10 cellular contexts compared by ENCODE assay signal in genomic region chr1:210373628-210373877, GRCh38. TPM values are rescaled to one million over a fixed set of nuclear protein-coding genes. Genes with fewer than 3 reads are reported as not detected.
A peak's percentile ranks its signal among the peaks of the same experiment; 100 is the strongest.
DNase-seq lines count a peak whose midpoint lies in the region; ATAC-seq lines count a peak whose summit lies in the region.
"Had no signal": no experiment of that assay in that cellular context is flagged by ENCODE, and none has a peak within 500 bp of the region (broad histone marks: within the 10 kb centered on the region; RNA-seq: fewer than 3 reads in every experiment).

No MANE protein-coding gene starts in this region.

- H3K36me3 ChIP-seq in mesodermal cell (ENCODE audit: control insufficient read depth, insufficient read depth, low read length), result no peaks in the 10 kb centered on the region

- no peaks in the 10 kb centered on the region for H3K4me1 ChIP-seq in mesodermal cell (ENCODE audit: control insufficient read depth, insufficient read depth, low read length, poor library complexity, severe bottlenecking)

- peak overlapping the region; percentile 99 for H3K27ac ChIP-seq in mesodermal cell (ENCODE audit: low read depth, low read length, severe bottlenecking)

- peak overlapping the region; percentile 72 for H3K27ac Mint-ChIP-seq in activated naive CD8-positive, alpha-beta T cell treated with anti-CD3 and anti-CD28 coated beads for 36 hours

- peaks cover 4% of the 10 kb centered on the region for H3K27me3 Mint-ChIP-seq in activated naive CD8-positive, alpha-beta T cell treated with anti-CD3 and anti-CD28 coated beads for 36 hours

- ATAC-seq in HG03354 (IDR thresholded peaks at IDR 0.05; ENCODE audit: poor library complexity, severe bottlenecking, unreplicated experiment), result peak; percentile 17

- no peaks in the 10 kb centered on the region for H3K36me3 Mint-ChIP-seq in activated naive CD8-positive, alpha-beta T cell treated with anti-CD3 and anti-CD28 coated beads for 36 hours

- no peaks in the 10 kb centered on the region for H3K9me3 ChIP-seq in mesodermal cell (ENCODE audit: control insufficient read depth, low read length)

- DNase-seq in DMS53 (lab: John Stamatoyannopoulos, UW) (peak; percentile 89), DMS53 treated with DMSO at 0.1 percent for 48 hours (lab: John Stamatoyannopoulos, UW; ENCODE audit: unreplicated experiment) (no peak), NCI-H1105 treated with DMSO at 0.1 percent for 48 hours (lab: John Stamatoyannopoulos, UW) (no peak), KG1 (lab: John Stamatoyannopoulos, UW) (no peak), nucleus accumbens (lab: John Stamatoyannopoulos, UW) (no peak)
- no peak for DNase-seq in activated naive CD8-positive, alpha-beta T cell treated with anti-CD3 and anti-CD28 coated beads for 36 hours
- DNase-seq: 8988T, retina had no signal

- H3K4me1 Mint-ChIP-seq in activated naive CD8-positive, alpha-beta T cell treated with anti-CD3 and anti-CD28 coated beads for 36 hours, result peaks cover 29% of the 10 kb centered on the region

- H3K4me3 Mint-ChIP-seq in activated naive CD8-positive, alpha-beta T cell treated with anti-CD3 and anti-CD28 coated beads for 36 hours, result no peak overlapping the region

- 60 to 67% methylated on average over 1 of the region's 1 CpG for WGBS in mesodermal cell (ENCODE audit: insufficient coverage in 2 of 2), 2 experiments

- no peaks in the 10 kb centered on the region for H3K9me3 Mint-ChIP-seq in activated naive CD8-positive, alpha-beta T cell treated with anti-CD3 and anti-CD28 coated beads for 36 hours

- H3K4me3 ChIP-seq in mesodermal cell (ENCODE audit: extremely low read depth, insufficient read depth, low read length, poor library complexity, severe bottlenecking), result no peak overlapping the region

RNA-seq across cellular contexts. Expression of gene HHAT, which starts 44.9 kb away (rescaled TPM):
- total RNA-seq in activated naive CD8-positive, alpha-beta T cell treated with anti-CD3 and anti-CD28 coated beads for 36 hours, result 1 to 10 TPM; 1.3 to 2.3 TPM
- polyA plus RNA-seq in mesodermal cell (2013, experiment 1 of 2), result 4.5 TPM
- polyA plus RNA-seq in mesodermal cell (2013, experiment 2 of 2), result 5.0 TPM
